ENCODE assay signal across 22 cellular contexts in genomic region chr4:8097141-8097541, GRCh38.
A peak's percentile ranks its signal among the peaks of the same experiment; 100 is the strongest.
DNase-seq lines count a peak whose midpoint lies in the region; ATAC-seq and TF ChIP-seq lines count a peak whose summit lies in the region.
"Had no signal": no experiment of that assay in that cellular context is flagged by ENCODE, and none has a peak within 500 bp of the region (broad histone marks: within the 10 kb centered on the region; RNA-seq: fewer than 3 reads in every experiment).

No MANE protein-coding gene starts in this region.

- H3K36me3 Mint-ChIP-seq in activated naive CD8-positive, alpha-beta T cell treated with anti-CD3 and anti-CD28 coated beads for 36 hours: peaks cover 12% of the 10 kb centered on the region

- H3K9me3 ChIP-seq in BLaER1: peaks cover 28% of the 10 kb centered on the region
- H3K9me3 ChIP-seq in NT2/D1 (ENCODE audit: insufficient read depth, low read length): peaks cover 16% of the 10 kb centered on the region
- peaks cover 0 to 26% (median 0%) of the 10 kb centered on the region in 3 donors for H3K9me3 ChIP-seq in esophagus squamous epithelium
- no peaks in the 10 kb centered on the region for H3K9me3 ChIP-seq in parathyroid adenoma (ENCODE audit: control insufficient read depth, low read length)
- H3K9me3 ChIP-seq: BE2C had no signal

- H3K4me1 ChIP-seq in BLaER1: peaks cover 58% of the 10 kb centered on the region
- H3K4me1 ChIP-seq in NT2/D1 (ENCODE audit: insufficient read depth, insufficient read length): peaks cover 16% of the 10 kb centered on the region
- H3K4me1 ChIP-seq in esophagus squamous epithelium: peaks cover 0 to 42% (median 4%) of the 10 kb centered on the region in 3 donors
- no peaks in the 10 kb centered on the region for H3K4me1 ChIP-seq in parathyroid adenoma
- H3K4me1 ChIP-seq: BE2C, Caco-2 had no signal

- H3K4me3 ChIP-seq in BLaER1: peak overlapping the region; percentile 42; the same call in 1 of the 2 replicates
- no peak overlapping the region for H3K4me3 ChIP-seq in NT2/D1 (ENCODE audit: insufficient read length, low read depth)
- no peak overlapping the region for H3K4me3 ChIP-seq in esophagus squamous epithelium
- no peak overlapping the region for H3K4me3 ChIP-seq in parathyroid adenoma (ENCODE audit: low read depth, low read length)
- H3K4me3 ChIP-seq: PC-9 had no signal

- no peak overlapping the region for H3K27ac Mint-ChIP-seq in activated naive CD8-positive, alpha-beta T cell treated with anti-CD3 and anti-CD28 coated beads for 36 hours
- H3K27ac Mint-ChIP-seq: CD4-positive, alpha-beta T cell; HFFc6 had no signal

- no peak for DNase-seq in NT2/D1 (ENCODE audit: low read depth, low spot score)
- DNase-seq in esophagus squamous epithelium (lab: John Stamatoyannopoulos, UW): no peak
- DNase-seq in HuH-7.5 (ENCODE audit: low spot score): no peak
- DNase-seq in NK-92 (lab: John Stamatoyannopoulos, UW; ENCODE audit: unreplicated experiment): no peak
- no peak for DNase-seq in activated naive CD8-positive, alpha-beta T cell treated with anti-CD3 and anti-CD28 coated beads for 36 hours
- DNase-seq: BE2C; Caco-2; CD4-positive, alpha-beta T cell; DMS 273 treated with DMSO at 0.1 percent for 48 hours; DMS79 treated with DMSO at 0.1 percent for 48 hours; H7; HFFc6; Kasumi-1; NCI-H1417; NCI-H1694 treated with DMSO at 0.1 percent for 48 hours; NCI-H446 treated with DMSO at 0.1 percent for 48 hours; NCI-H526 treated with DMSO at 0.1 percent for 48 hours; PC-9; RPMI8226 had no signal

- no peak for TF ChIP-seq CTCF in esophagus squamous epithelium (IDR thresholded peaks at IDR 0.05)
- TF ChIP-seq CTCF in parathyroid adenoma (IDR thresholded peaks at IDR 0.05): no peak

- H3K27me3 Mint-ChIP-seq in activated naive CD8-positive, alpha-beta T cell treated with anti-CD3 and anti-CD28 coated beads for 36 hours: no peaks in the 10 kb centered on the region
- H3K27me3 Mint-ChIP-seq: CD4-positive, alpha-beta T cell had no signal

- peak overlapping the region; percentile 63 for H3K9ac ChIP-seq in BLaER1
- peak overlapping the region; percentile 51 for H3K9ac ChIP-seq in NT2/D1 (ENCODE audit: insufficient read length, low read depth)
- no peak overlapping the region for H3K9ac ChIP-seq in parathyroid adenoma

- H3K79me2 ChIP-seq in parathyroid adenoma: no peaks in the 10 kb centered on the region

- WGBS in esophagus squamous epithelium, 2 donors: 95 to 97% methylated on average over 5 to 15 of the region's 23 CpGs

- H3K4me2 ChIP-seq in BLaER1 (peak overlapping the region; percentile 93), parathyroid adenoma (ENCODE audit: low read length) (no peak overlapping the region)
- H3K4me2 ChIP-seq: PC-9 had no signal

- H3K27ac ChIP-seq in BLaER1 (peak overlapping the region; percentile 69), esophagus squamous epithelium (peak overlapping the region; percentile 21 to 70 (median 51)), parathyroid adenoma (peak overlapping the region; percentile 56)
- H3K27ac ChIP-seq: PC-9 had no signal

- intact Hi-C loops in esophagus squamous epithelium (cut with DNase I): no loop called here

- H3K9me3 Mint-ChIP-seq in activated naive CD8-positive, alpha-beta T cell treated with anti-CD3 and anti-CD28 coated beads for 36 hours: peaks cover 21% of the 10 kb centered on the region

- no peak for TF ChIP-seq POLR2A in esophagus squamous epithelium (IDR thresholded peaks at IDR 0.05)

- H3K27me3 ChIP-seq in BLaER1 (no peaks in the 10 kb centered on the region), NT2/D1 (ENCODE audit: insufficient read depth, insufficient read length) (no peaks in the 10 kb centered on the region), esophagus squamous epithelium (no peaks in the 10 kb centered on the region), parathyroid adenoma (ENCODE audit: control insufficient read depth, insufficient read depth, low read length) (no peaks in the 10 kb centered on the region)
- H3K27me3 ChIP-seq: BE2C had no signal

- no peaks in the 10 kb centered on the region for H3K4me1 Mint-ChIP-seq in activated naive CD8-positive, alpha-beta T cell treated with anti-CD3 and anti-CD28 coated beads for 36 hours

- H2AFZ ChIP-seq in parathyroid adenoma: no peak overlapping the region
- H2AFZ ChIP-seq: PC-9 had no signal

- H4K20me1 ChIP-seq in BLaER1: no peaks in the 10 kb centered on the region

- no peak for ATAC-seq in HG03135 (IDR thresholded peaks at IDR 0.05; ENCODE audit: unreplicated experiment)

- H3K36me3 ChIP-seq in BLaER1 (no peaks in the 10 kb centered on the region), NT2/D1 (ENCODE audit: insufficient read depth, insufficient read length, low read length) (no peaks in the 10 kb centered on the region), esophagus squamous epithelium (peaks cover 0 to 25% (median 0%) of the 10 kb centered on the region in 3 donors), parathyroid adenoma (ENCODE audit: control insufficient read depth, insufficient read depth, low read length) (no peaks in the 10 kb centered on the region)
- H3K36me3 ChIP-seq: BE2C had no signal

- no peak overlapping the region for H3K4me3 Mint-ChIP-seq in activated naive CD8-positive, alpha-beta T cell treated with anti-CD3 and anti-CD28 coated beads for 36 hours
- H3K4me3 Mint-ChIP-seq: CD4-positive, alpha-beta T cell; HFFc6 had no signal
